In genomic region chr13:30616927-30617314, GRCh38 we compare ENCODE assay signal across 1 cellular context.
TF ChIP-seq lines count a peak whose summit lies in the region.

No MANE protein-coding gene starts in this region.

TF ChIP-seq in HepG2, 621 proteins besides CTCF, POLR2A, EP300 and RAD21 (continued from another document):
- TF ChIP-seq TIGD3 (CRISPR knock-in tag; IDR thresholded peaks at IDR 0.05; ENCODE audit: borderline replicate concordance): no peak
- TF ChIP-seq, protein P1, sequence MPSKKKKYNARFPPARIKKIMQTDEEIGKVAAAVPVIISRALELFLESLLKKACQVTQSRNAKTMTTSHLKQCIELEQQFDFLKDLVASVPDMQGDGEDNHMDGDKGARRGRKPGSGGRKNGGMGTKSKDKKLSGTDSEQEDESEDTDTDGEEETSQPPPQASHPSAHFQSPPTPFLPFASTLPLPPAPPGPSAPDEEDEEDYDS (CRISPR knock-in tag; IDR thresholded peaks at IDR 0.05): peak; percentile 63; the same call in 1 of the 2 replicates
- no peak for TF ChIP-seq ZNF264 (CRISPR knock-in tag; IDR thresholded peaks at IDR 0.05)
- peak; percentile 3; the same call in 1 of the 2 replicates for TF ChIP-seq ATF1 (CRISPR knock-in tag; IDR thresholded peaks at IDR 0.05)
- 0 out of 2 replicates have a peak, but pooled peaks have one; percentile 4 for TF ChIP-seq BRCA1 (CRISPR knock-in tag; IDR thresholded peaks at IDR 0.05)
- no peak for TF ChIP-seq ZNF281 (CRISPR knock-in tag; IDR thresholded peaks at IDR 0.05; ENCODE audit: borderline replicate concordance)
- TF ChIP-seq ZBTB10 (CRISPR knock-in tag; IDR thresholded peaks at IDR 0.05; ENCODE audit: borderline replicate concordance): no peak
- TF ChIP-seq, protein P2, sequence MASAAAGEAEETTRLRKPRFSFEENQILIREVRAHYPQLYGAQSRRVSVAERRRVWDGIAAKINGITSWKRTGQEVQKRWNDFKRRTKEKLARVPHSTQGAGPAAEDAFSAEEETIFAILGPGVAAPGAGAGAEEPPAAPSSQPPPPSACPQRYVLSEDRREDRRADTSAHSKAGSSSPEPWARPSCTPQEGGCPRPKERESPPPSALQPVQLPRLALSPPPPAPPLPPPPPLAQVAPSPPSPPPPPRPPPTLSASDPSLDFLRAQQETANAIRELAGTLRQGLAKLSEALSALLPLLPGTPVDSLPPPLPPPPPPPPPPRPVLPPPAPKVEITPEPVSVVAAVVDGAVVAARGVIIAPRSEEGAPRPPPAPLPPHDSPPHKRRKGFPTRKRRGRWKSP (CRISPR knock-in tag; IDR thresholded peaks at IDR 0.05): no peak
- TF ChIP-seq, protein P3, sequence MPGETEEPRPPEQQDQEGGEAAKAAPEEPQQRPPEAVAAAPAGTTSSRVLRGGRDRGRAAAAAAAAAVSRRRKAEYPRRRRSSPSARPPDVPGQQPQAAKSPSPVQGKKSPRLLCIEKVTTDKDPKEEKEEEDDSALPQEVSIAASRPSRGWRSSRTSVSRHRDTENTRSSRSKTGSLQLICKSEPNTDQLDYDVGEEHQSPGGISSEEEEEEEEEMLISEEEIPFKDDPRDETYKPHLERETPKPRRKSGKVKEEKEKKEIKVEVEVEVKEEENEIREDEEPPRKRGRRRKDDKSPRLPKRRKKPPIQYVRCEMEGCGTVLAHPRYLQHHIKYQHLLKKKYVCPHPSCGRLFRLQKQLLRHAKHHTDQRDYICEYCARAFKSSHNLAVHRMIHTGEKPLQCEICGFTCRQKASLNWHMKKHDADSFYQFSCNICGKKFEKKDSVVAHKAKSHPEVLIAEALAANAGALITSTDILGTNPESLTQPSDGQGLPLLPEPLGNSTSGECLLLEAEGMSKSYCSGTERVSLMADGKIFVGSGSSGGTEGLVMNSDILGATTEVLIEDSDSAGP (CRISPR knock-in tag; IDR thresholded peaks at IDR 0.05; ENCODE audit: borderline replicate concordance): no peak
- no peak for TF ChIP-seq NAIF1 (CRISPR knock-in tag; IDR thresholded peaks at IDR 0.05; ENCODE audit: borderline replicate concordance)
- TF ChIP-seq ZNF430 (CRISPR knock-in tag; IDR thresholded peaks at IDR 0.05): no peak
- TF ChIP-seq RXRB (CRISPR knock-in tag; IDR thresholded peaks at IDR 0.05; ENCODE audit: borderline replicate concordance): peak; percentile 28; the same call in 1 of the 2 replicates
- TF ChIP-seq ZBTB20 (CRISPR knock-in tag; IDR thresholded peaks at IDR 0.05; ENCODE audit: borderline replicate concordance, low read depth): no peak
- no peak for TF ChIP-seq KLF16 (CRISPR knock-in tag; IDR thresholded peaks at IDR 0.05)
- peak; percentile 59 for TF ChIP-seq USF2 (IDR thresholded peaks at IDR 0.05; ENCODE audit: low read depth, low read length)
- TF ChIP-seq USF2 (CRISPR knock-in tag; IDR thresholded peaks at IDR 0.05; ENCODE audit: borderline replicate concordance): peak; percentile 72; the same call in 1 of the 2 replicates
- no peak for TF ChIP-seq ZNF609 (CRISPR knock-in tag; IDR thresholded peaks at IDR 0.05; ENCODE audit: borderline replicate concordance)
- TF ChIP-seq RBM22 (optimal IDR thresholded peaks at IDR 0.05; ENCODE audit: low read length): peak; percentile 32
- TF ChIP-seq, protein P4, sequence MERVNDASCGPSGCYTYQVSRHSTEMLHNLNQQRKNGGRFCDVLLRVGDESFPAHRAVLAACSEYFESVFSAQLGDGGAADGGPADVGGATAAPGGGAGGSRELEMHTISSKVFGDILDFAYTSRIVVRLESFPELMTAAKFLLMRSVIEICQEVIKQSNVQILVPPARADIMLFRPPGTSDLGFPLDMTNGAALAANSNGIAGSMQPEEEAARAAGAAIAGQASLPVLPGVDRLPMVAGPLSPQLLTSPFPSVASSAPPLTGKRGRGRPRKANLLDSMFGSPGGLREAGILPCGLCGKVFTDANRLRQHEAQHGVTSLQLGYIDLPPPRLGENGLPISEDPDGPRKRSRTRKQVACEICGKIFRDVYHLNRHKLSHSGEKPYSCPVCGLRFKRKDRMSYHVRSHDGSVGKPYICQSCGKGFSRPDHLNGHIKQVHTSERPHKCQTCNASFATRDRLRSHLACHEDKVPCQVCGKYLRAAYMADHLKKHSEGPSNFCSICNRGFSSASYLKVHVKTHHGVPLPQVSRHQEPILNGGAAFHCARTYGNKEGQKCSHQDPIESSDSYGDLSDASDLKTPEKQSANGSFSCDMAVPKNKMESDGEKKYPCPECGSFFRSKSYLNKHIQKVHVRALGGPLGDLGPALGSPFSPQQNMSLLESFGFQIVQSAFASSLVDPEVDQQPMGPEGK (CRISPR knock-in tag; IDR thresholded peaks at IDR 0.05): peak; percentile 28; the same call in 1 of the 2 replicates
- no peak for TF ChIP-seq ZNF883 (CRISPR knock-in tag; IDR thresholded peaks at IDR 0.05; ENCODE audit: not compliant biosample characterization)
- 0 out of 2 replicates have a peak, but pooled peaks have one; percentile 24 for TF ChIP-seq RARA (CRISPR knock-in tag; IDR thresholded peaks at IDR 0.05)
- no peak for TF ChIP-seq ZNF773 (CRISPR knock-in tag; IDR thresholded peaks at IDR 0.05; ENCODE audit: borderline replicate concordance)
- TF ChIP-seq ZSCAN31 (CRISPR knock-in tag; IDR thresholded peaks at IDR 0.05; ENCODE audit: low read depth): no peak
- TF ChIP-seq ZNF629 (CRISPR knock-in tag; conservative IDR thresholded peaks at IDR 0.05): 0 out of 2 replicates have a peak, but pooled peaks have one; percentile 5
- 0 out of 2 replicates have a peak, but pooled peaks have one; percentile 19 for TF ChIP-seq FIP1L1 (IDR thresholded peaks at IDR 0.05; ENCODE audit: borderline replicate concordance, insufficient read depth, low read depth, low read length)
TF ChIP-seq in HepG2: peak in this region for 30.
